1 cellular context compared by ENCODE assay signal in genomic region chr19:40348125-40348913, GRCh38.
TF ChIP-seq lines count a peak whose summit lies in the region.

Gene C19orf47 (minus strand): TSS chr19:40348397. CDS start chr19:40341857, 6,540 bp downstream.
Gene PLD3 (plus strand): TSS chr19:40348695. CDS start chr19:40366484, 17,789 bp downstream.

TF ChIP-seq in GM12878, 131 proteins besides CTCF, POLR2A, EP300 and RAD21 (continued from another document and continues in another):
- TF ChIP-seq ZBTB40 (IDR thresholded peaks at IDR 0.05; ENCODE audit: borderline replicate concordance) (peak; percentile 91), CREB1 (IDR thresholded peaks at IDR 0.05; ENCODE audit: low read depth) (peak; percentile 86), HSF1 (IDR thresholded peaks at IDR 0.05; ENCODE audit: low read depth, low read length) (0 out of 2 replicates have a peak, but pooled peaks have one; percentile 41), SIX5 (IDR thresholded peaks at IDR 0.05; ENCODE audit: low read depth, low read length, severe bottlenecking) (peak; percentile 43), RUNX3 (IDR thresholded peaks at IDR 0.05; ENCODE audit: low read length) (no peak), CBFB (IDR thresholded peaks at IDR 0.05; ENCODE audit: low read depth) (no peak), PML (IDR thresholded peaks at IDR 0.05; ENCODE audit: low read length) (no peak), RB1 (IDR thresholded peaks at IDR 0.05; ENCODE audit: borderline replicate concordance) (no peak; the same call in 1 of the 2 replicates), TCF12 (IDR thresholded peaks at IDR 0.05; ENCODE audit: low read depth, low read length) (no peak), NFIC (IDR thresholded peaks at IDR 0.05; ENCODE audit: low read depth, low read length) (no peak), BCLAF1 (IDR thresholded peaks at IDR 0.05) (no peak), SIN3A (IDR thresholded peaks at IDR 0.05; ENCODE audit: low read depth, low read length) (peak; percentile 51; the same call in 1 of the 2 replicates), HDAC6 (IDR thresholded peaks at IDR 0.05; ENCODE audit: unreplicated experiment) (no peak), CHD2 (IDR thresholded peaks at IDR 0.05; ENCODE audit: borderline replicate concordance, low read depth, low read length) (peak; percentile 44; the same call in 1 of the 2 replicates), ZNF622 (IDR thresholded peaks at IDR 0.05) (no peak), ZNF384 (IDR thresholded peaks at IDR 0.05; ENCODE audit: borderline replicate concordance, low read depth, low read length) (no peak), HCFC1 (IDR thresholded peaks at IDR 0.05; ENCODE audit: low read length) (peak; percentile 78), DPF2 (IDR thresholded peaks at IDR 0.05) (peak; percentile 63; the same call in 1 of the 2 replicates), NRF1 (conservative IDR thresholded peaks at IDR 0.05; ENCODE audit: low read depth, low read length) (peak; percentile 75), EED (IDR thresholded peaks at IDR 0.05; ENCODE audit: low read depth) (no peak), PAX5 (IDR thresholded peaks at IDR 0.05; ENCODE audit: borderline replicate concordance, low read depth, low read length) (0 out of 2 replicates have a peak, but pooled peaks have one; percentile 7), POLR2AphosphoS2 (IDR thresholded peaks at IDR 0.05; ENCODE audit: low read depth, low read length) (peak; percentile 95)
- TF ChIP-seq, protein P1, sequence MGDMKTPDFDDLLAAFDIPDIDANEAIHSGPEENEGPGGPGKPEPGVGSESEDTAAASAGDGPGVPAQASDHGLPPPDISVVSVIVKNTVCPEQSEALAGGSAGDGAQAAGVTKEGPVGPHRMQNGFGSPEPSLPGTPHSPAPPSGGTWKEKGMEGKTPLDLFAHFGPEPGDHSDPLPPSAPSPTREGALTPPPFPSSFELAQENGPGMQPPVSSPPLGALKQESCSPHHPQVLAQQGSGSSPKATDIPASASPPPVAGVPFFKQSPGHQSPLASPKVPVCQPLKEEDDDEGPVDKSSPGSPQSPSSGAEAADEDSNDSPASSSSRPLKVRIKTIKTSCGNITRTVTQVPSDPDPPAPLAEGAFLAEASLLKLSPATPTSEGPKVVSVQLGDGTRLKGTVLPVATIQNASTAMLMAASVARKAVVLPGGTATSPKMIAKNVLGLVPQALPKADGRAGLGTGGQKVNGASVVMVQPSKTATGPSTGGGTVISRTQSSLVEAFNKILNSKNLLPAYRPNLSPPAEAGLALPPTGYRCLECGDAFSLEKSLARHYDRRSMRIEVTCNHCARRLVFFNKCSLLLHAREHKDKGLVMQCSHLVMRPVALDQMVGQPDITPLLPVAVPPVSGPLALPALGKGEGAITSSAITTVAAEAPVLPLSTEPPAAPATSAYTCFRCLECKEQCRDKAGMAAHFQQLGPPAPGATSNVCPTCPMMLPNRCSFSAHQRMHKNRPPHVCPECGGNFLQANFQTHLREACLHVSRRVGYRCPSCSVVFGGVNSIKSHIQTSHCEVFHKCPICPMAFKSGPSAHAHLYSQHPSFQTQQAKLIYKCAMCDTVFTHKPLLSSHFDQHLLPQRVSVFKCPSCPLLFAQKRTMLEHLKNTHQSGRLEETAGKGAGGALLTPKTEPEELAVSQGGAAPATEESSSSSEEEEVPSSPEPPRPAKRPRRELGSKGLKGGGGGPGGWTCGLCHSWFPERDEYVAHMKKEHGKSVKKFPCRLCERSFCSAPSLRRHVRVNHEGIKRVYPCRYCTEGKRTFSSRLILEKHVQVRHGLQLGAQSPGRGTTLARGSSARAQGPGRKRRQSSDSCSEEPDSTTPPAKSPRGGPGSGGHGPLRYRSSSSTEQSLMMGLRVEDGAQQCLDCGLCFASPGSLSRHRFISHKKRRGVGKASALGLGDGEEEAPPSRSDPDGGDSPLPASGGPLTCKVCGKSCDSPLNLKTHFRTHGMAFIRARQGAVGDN (IDR thresholded peaks at IDR 0.05) = 0 out of 2 replicates have a peak, but pooled peaks have one; percentile 31
- TF ChIP-seq, protein P2, sequence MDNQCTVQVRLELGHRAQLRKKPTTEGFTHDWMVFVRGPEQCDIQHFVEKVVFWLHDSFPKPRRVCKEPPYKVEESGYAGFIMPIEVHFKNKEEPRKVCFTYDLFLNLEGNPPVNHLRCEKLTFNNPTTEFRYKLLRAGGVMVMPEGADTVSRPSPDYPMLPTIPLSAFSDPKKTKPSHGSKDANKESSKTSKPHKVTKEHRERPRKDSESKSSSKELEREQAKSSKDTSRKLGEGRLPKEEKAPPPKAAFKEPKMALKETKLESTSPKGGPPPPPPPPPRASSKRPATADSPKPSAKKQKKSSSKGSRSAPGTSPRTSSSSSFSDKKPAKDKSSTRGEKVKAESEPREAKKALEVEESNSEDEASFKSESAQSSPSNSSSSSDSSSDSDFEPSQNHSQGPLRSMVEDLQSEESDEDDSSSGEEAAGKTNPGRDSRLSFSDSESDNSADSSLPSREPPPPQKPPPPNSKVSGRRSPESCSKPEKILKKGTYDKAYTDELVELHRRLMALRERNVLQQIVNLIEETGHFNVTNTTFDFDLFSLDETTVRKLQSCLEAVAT (IDR thresholded peaks at IDR 0.05) = no peak
- TF ChIP-seq, protein P3, sequence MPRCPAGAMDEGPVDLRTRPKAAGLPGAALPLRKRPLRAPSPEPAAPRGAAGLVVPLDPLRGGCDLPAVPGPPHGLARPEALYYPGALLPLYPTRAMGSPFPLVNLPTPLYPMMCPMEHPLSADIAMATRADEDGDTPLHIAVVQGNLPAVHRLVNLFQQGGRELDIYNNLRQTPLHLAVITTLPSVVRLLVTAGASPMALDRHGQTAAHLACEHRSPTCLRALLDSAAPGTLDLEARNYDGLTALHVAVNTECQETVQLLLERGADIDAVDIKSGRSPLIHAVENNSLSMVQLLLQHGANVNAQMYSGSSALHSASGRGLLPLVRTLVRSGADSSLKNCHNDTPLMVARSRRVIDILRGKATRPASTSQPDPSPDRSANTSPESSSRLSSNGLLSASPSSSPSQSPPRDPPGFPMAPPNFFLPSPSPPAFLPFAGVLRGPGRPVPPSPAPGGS (IDR thresholded peaks at IDR 0.05; ENCODE audit: borderline replicate concordance, insufficient read depth, low read depth, low read length, poor library complexity, severe bottlenecking) = no peak
- TF ChIP-seq, protein P4, sequence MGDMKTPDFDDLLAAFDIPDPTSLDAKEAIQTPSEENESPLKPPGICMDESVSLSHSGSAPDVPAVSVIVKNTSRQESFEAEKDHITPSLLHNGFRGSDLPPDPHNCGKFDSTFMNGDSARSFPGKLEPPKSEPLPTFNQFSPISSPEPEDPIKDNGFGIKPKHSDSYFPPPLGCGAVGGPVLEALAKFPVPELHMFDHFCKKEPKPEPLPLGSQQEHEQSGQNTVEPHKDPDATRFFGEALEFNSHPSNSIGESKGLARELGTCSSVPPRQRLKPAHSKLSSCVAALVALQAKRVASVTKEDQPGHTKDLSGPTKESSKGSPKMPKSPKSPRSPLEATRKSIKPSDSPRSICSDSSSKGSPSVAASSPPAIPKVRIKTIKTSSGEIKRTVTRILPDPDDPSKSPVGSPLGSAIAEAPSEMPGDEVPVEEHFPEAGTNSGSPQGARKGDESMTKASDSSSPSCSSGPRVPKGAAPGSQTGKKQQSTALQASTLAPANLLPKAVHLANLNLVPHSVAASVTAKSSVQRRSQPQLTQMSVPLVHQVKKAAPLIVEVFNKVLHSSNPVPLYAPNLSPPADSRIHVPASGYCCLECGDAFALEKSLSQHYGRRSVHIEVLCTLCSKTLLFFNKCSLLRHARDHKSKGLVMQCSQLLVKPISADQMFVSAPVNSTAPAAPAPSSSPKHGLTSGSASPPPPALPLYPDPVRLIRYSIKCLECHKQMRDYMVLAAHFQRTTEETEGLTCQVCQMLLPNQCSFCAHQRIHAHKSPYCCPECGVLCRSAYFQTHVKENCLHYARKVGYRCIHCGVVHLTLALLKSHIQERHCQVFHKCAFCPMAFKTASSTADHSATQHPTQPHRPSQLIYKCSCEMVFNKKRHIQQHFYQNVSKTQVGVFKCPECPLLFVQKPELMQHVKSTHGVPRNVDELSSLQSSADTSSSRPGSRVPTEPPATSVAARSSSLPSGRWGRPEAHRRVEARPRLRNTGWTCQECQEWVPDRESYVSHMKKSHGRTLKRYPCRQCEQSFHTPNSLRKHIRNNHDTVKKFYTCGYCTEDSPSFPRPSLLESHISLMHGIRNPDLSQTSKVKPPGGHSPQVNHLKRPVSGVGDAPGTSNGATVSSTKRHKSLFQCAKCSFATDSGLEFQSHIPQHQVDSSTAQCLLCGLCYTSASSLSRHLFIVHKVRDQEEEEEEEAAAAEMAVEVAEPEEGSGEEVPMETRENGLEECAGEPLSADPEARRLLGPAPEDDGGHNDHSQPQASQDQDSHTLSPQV (IDR thresholded peaks at IDR 0.05) = no peak
- TF ChIP-seq, protein P5, sequence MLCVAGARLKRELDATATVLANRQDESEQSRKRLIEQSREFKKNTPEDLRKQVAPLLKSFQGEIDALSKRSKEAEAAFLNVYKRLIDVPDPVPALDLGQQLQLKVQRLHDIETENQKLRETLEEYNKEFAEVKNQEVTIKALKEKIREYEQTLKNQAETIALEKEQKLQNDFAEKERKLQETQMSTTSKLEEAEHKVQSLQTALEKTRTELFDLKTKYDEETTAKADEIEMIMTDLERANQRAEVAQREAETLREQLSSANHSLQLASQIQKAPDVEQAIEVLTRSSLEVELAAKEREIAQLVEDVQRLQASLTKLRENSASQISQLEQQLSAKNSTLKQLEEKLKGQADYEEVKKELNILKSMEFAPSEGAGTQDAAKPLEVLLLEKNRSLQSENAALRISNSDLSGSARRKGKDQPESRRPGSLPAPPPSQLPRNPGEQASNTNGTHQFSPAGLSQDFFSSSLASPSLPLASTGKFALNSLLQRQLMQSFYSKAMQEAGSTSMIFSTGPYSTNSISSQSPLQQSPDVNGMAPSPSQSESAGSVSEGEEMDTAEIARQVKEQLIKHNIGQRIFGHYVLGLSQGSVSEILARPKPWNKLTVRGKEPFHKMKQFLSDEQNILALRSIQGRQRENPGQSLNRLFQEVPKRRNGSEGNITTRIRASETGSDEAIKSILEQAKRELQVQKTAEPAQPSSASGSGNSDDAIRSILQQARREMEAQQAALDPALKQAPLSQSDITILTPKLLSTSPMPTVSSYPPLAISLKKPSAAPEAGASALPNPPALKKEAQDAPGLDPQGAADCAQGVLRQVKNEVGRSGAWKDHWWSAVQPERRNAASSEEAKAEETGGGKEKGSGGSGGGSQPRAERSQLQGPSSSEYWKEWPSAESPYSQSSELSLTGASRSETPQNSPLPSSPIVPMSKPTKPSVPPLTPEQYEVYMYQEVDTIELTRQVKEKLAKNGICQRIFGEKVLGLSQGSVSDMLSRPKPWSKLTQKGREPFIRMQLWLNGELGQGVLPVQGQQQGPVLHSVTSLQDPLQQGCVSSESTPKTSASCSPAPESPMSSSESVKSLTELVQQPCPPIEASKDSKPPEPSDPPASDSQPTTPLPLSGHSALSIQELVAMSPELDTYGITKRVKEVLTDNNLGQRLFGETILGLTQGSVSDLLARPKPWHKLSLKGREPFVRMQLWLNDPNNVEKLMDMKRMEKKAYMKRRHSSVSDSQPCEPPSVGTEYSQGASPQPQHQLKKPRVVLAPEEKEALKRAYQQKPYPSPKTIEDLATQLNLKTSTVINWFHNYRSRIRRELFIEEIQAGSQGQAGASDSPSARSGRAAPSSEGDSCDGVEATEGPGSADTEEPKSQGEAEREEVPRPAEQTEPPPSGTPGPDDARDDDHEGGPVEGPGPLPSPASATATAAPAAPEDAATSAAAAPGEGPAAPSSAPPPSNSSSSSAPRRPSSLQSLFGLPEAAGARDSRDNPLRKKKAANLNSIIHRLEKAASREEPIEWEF (IDR thresholded peaks at IDR 0.05; ENCODE audit: insufficient replicate concordance, low read depth, low read length) = no peak
